ENCODE assay signal across 1 cellular context in genomic region chr17:30095507-30096244, GRCh38.
TF ChIP-seq lines count a peak whose summit lies in the region.

No MANE protein-coding gene starts in this region.

TF ChIP-seq in K562, 482 proteins besides CTCF, POLR2A, EP300 and RAD21 (continued from another document and continues in another):
- TF ChIP-seq ZBTB26 (CRISPR knock-in tag; IDR thresholded peaks at IDR 0.05) (no peak), ARID1B (IDR thresholded peaks at IDR 0.05) (peak; percentile 27; the same call in 1 of the 2 replicates), NCOR1 (IDR thresholded peaks at IDR 0.05) (no peak), FOXP1 (CRISPR knock-in tag; IDR thresholded peaks at IDR 0.05) (no peak), BRF1 (IDR thresholded peaks at IDR 0.05; ENCODE audit: borderline replicate concordance, extremely low read depth, insufficient read length) (no peak), THAP7 (CRISPR knock-in tag; IDR thresholded peaks at IDR 0.05) (no peak), GABPB2 (CRISPR knock-in tag; conservative IDR thresholded peaks at IDR 0.05) (no peak), KLF16 (IDR thresholded peaks at IDR 0.05) (peak; percentile 4; the same call in 1 of the 2 replicates), ZNF316 (IDR thresholded peaks at IDR 0.05) (peak; percentile 26; the same call in 1 of the 2 replicates), LCOR (CRISPR knock-in tag; IDR thresholded peaks at IDR 0.05) (no peak), NFE2 (IDR thresholded peaks at IDR 0.05; ENCODE audit: low read depth) (peak; percentile 70), ETS2 (tag; IDR thresholded peaks at IDR 0.05; ENCODE audit: borderline replicate concordance, poor library complexity, severe bottlenecking) (no peak), GTF3C2 (IDR thresholded peaks at IDR 0.05; ENCODE audit: borderline replicate concordance, extremely low read depth, insufficient read length) (no peak), MEF2A (IDR thresholded peaks at IDR 0.05; ENCODE audit: control insufficient read depth, low read depth, low read length) (peak; percentile 96), CEBPB (tag; IDR thresholded peaks at IDR 0.05) (no peak), CTCFL (IDR thresholded peaks at IDR 0.05; ENCODE audit: borderline replicate concordance, insufficient read depth, low read depth, low read length, poor library complexity, severe bottlenecking) (no peak), PRDM10 (IDR thresholded peaks at IDR 0.05; ENCODE audit: partially characterized antibody) (peak; percentile 37), ETV6 (IDR thresholded peaks at IDR 0.05; ENCODE audit: borderline replicate concordance in 1 of 2, low read depth in 2 of 2, low read length in 1 of 2) (no peak), ETV6 (CRISPR knock-in tag; IDR thresholded peaks at IDR 0.05; ENCODE audit: borderline replicate concordance) (no peak), DMBX1 (CRISPR knock-in tag; IDR thresholded peaks at IDR 0.05; ENCODE audit: borderline replicate concordance) (no peak), ZNF830 (CRISPR knock-in tag; IDR thresholded peaks at IDR 0.05) (no peak), EHMT2 (IDR thresholded peaks at IDR 0.05) (peak; percentile 24; the same call in 1 of the 2 replicates), ZFX (CRISPR knock-in tag; IDR thresholded peaks at IDR 0.05) (no peak), MTA2 (IDR thresholded peaks at IDR 0.05; ENCODE audit: low read depth) (0 out of 2 replicates have a peak, but pooled peaks have one; percentile 23), ZFP91 (CRISPR knock-in tag; IDR thresholded peaks at IDR 0.05) (no peak), SNIP1 (IDR thresholded peaks at IDR 0.05; ENCODE audit: low read depth) (no peak), ZNF408 (CRISPR knock-in tag; IDR thresholded peaks at IDR 0.05; ENCODE audit: low read depth) (no peak), ZNF280B (CRISPR knock-in tag; IDR thresholded peaks at IDR 0.05) (no peak), PYGO2 (tag; IDR thresholded peaks at IDR 0.05) (no peak), SMARCE1 (IDR thresholded peaks at IDR 0.05) (peak; percentile 25; the same call in 1 of the 2 replicates), STAT5A (IDR thresholded peaks at IDR 0.05; ENCODE audit: borderline replicate concordance, low read length) (no peak), TCF3 (CRISPR knock-in tag; IDR thresholded peaks at IDR 0.05) (no peak), JUN (IDR thresholded peaks at IDR 0.05; ENCODE audit: borderline replicate concordance, low read depth, low read length) (peak; percentile 82), JUN (CRISPR knock-in tag; IDR thresholded peaks at IDR 0.05; ENCODE audit: borderline replicate concordance) (no peak), SREBF2 (CRISPR knock-in tag; IDR thresholded peaks at IDR 0.05) (no peak), ZEB2 (IDR thresholded peaks at IDR 0.05) (no peak), NFRKB (IDR thresholded peaks at IDR 0.05; ENCODE audit: low read depth) (0 out of 2 replicates have a peak, but pooled peaks have one; percentile 59), ATF3 (IDR thresholded peaks at IDR 0.05) (peak; percentile 94), ATF3 (CRISPR knock-in tag; conservative IDR thresholded peaks at IDR 0.05) (peak; percentile 89), MAFF (IDR thresholded peaks at IDR 0.05; ENCODE audit: low read length) (peak; percentile 25; the same call in 1 of the 2 replicates), L3MBTL2 (IDR thresholded peaks at IDR 0.05) (0 out of 2 replicates have a peak, but pooled peaks have one; percentile 19), SMARCB1 (IDR thresholded peaks at IDR 0.05; ENCODE audit: insufficient read length, low read depth) (no peak), ZBTB43 (CRISPR knock-in tag; IDR thresholded peaks at IDR 0.05) (no peak), KLF1 (tag; IDR thresholded peaks at IDR 0.05) (no peak), UBTF (IDR thresholded peaks at IDR 0.05; ENCODE audit: borderline replicate concordance in 1 of 2, low read depth in 2 of 2, low read length in 2 of 2) (no peak)
